Comparison of ENCODE assay signal across 1 cellular context in the genomic region with DNA sequence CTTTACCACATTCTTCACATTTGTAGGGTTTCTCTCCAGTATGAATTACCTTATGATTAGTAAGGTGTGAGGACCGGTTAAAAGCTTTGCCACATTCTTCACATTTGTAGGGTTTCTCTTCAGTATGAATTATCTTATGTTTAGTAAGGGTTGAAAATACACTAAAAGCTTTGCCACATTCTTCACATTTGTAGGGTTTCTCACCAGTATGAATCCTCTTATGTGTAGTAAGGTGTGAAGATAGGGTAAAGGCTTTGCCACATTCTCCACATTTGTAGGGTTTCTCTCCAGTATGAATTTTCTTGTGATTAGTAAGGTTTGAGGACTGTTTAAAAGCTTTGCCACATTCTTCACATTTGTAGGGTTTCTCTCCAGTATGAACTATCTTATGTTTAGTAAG.
TF ChIP-seq lines count a peak whose summit lies in the region.

No MANE protein-coding gene starts in this region.

TF ChIP-seq in HCT116, 20 proteins besides CTCF, POLR2A, EP300 and RAD21:
- peak; percentile 31; the same call in 1 of the 2 replicates for TF ChIP-seq ZNF274 (IDR thresholded peaks at IDR 0.05; ENCODE audit: low read depth, low read length)
